ENCODE assay signal across 8 cellular contexts in genomic region chr6:36679043-36679821, GRCh38. TPM values are rescaled to one million over a fixed set of nuclear protein-coding genes. Genes with fewer than 3 reads are reported as not detected.
A peak's percentile ranks its signal among the peaks of the same experiment; 100 is the strongest.
DNase-seq lines count a peak whose midpoint lies in the region; ATAC-seq and TF ChIP-seq lines count a peak whose summit lies in the region.

No MANE protein-coding gene starts in this region.

- no peak for TF ChIP-seq CTCF in kidney epithelial cell (IDR thresholded peaks at IDR 0.05; ENCODE audit: insufficient read depth, low read length, poor library complexity, severe bottlenecking)

- no peaks in the 10 kb centered on the region for H3K9me3 Mint-ChIP-seq in central memory CD8-positive, alpha-beta T cell

- no peak for ATAC-seq in central memory CD8-positive, alpha-beta T cell (replicated peaks; ENCODE audit: extremely low read depth, poor library complexity, severe bottlenecking)
- ATAC-seq in GM18498 (IDR thresholded peaks at IDR 0.05; ENCODE audit: unreplicated experiment) (no peak), GM18867 (IDR thresholded peaks at IDR 0.05; ENCODE audit: unreplicated experiment) (no peak)

- peak overlapping the region; percentile 95 for H3K4me3 Mint-ChIP-seq in central memory CD8-positive, alpha-beta T cell

- in situ Hi-C loops in ACHN (cut with HindIII; ENCODE audit: low pct_ligation_motif_present, low pct_unique_long_range_greater_than_20kb, low sequenced_read_pairs) = no loop called here

- H3K4me1 Mint-ChIP-seq in central memory CD8-positive, alpha-beta T cell = peaks cover 37% of the 10 kb centered on the region

- DNase-seq in ACHN (peak; percentile 35), H4 (ENCODE audit: low spot score) (peak; percentile 48), SW 1271 (lab: John Stamatoyannopoulos, UW) (peak; percentile 48 to 54), kidney epithelial cell (ENCODE audit: low read depth) (no peak)
- DNase-seq in central memory CD8-positive, alpha-beta T cell (ENCODE audit: low spot score in 2 of 2) = no peak
- DNase-seq in stimulated activated CD4-positive, alpha-beta T cell treated with anti-CD3 and anti-CD28 coated beads, Interleukin-2, amount 100 ng/mL, for 24 hours = peak; percentile 30 to 38

- H3K27me3 ChIP-seq in kidney epithelial cell (ENCODE audit: control insufficient read depth, insufficient read depth, low read length) = no peaks in the 10 kb centered on the region

- no peaks in the 10 kb centered on the region for H3K27me3 Mint-ChIP-seq in central memory CD8-positive, alpha-beta T cell

- peaks cover under 1% of the 10 kb centered on the region for H3K36me3 ChIP-seq in kidney epithelial cell (ENCODE audit: control insufficient read depth, insufficient read depth, low read length)

- peak overlapping the region; percentile 99 for H3K27ac Mint-ChIP-seq in central memory CD8-positive, alpha-beta T cell (ENCODE audit: low read depth)

- peaks cover 25% of the 10 kb centered on the region for H3K36me3 Mint-ChIP-seq in central memory CD8-positive, alpha-beta T cell (ENCODE audit: insufficient read depth)

- H3K4me3 ChIP-seq in kidney epithelial cell (ENCODE audit: low read depth, low read length) = peak overlapping the region; percentile 90

RNA-seq across cellular contexts. Expression of gene CDKN1A, which starts 0.7 kb away (rescaled TPM):
- total RNA-seq in H4 (2014; rRNA removed; shearing (Covaris generic)) = 119 and 142 TPM in 2 replicates
- 1,168 and 1,214 TPM in 2 replicates for total RNA-seq in kidney epithelial cell

RNA-seq across cellular contexts. Expression of gene RAB44, which starts 18.4 kb away (rescaled TPM):
- total RNA-seq in H4 (2014; rRNA removed; shearing (Covaris generic)) = not detected in 2 replicates
- 0.07 TPM in 1 of 2 replicates, not detected in the other for total RNA-seq in kidney epithelial cell

Comparison
In these comparisons a context has a peak if more than half of its experiments do, and no peak if none do; other contexts are left out.
1. DNase-seq: peak in ACHN (single experiment), H4 (single experiment), SW 1271 (2 of 2) and stimulated activated CD4-positive, alpha-beta T cell treated with anti-CD3 and anti-CD28 coated beads, Interleukin-2, amount 100 ng/mL, for 24 hours (2 of 2); none in central memory CD8-positive, alpha-beta T cell (0 of 2) and kidney epithelial cell (single experiment).